Comparison of ENCODE assay signal across 20 cellular contexts in genomic region chr7:124712017-124712416, GRCh38. TPM values are rescaled to one million over a fixed set of nuclear protein-coding genes. Genes with fewer than 3 reads are reported as not detected.
DNase-seq lines count a peak whose midpoint lies in the region; ATAC-seq, FAIRE-seq and TF ChIP-seq lines count a peak whose summit lies in the region.
"Had no signal": no experiment of that assay in that cellular context is flagged by ENCODE, and none has a peak within 500 bp of the region (broad histone marks: within the 10 kb centered on the region; RNA-seq: fewer than 3 reads in every experiment).

No MANE protein-coding gene starts in this region.

- FAIRE-seq in endothelial cell of umbilical vein (lab: Jason Lieb, UNC) = no peak
- FAIRE-seq: A549, D721Med, GM12891, GM19239 had no signal

- no peaks in the 10 kb centered on the region for H4K20me1 ChIP-seq in endothelial cell of umbilical vein (replicated peaks; ENCODE audit: control insufficient read depth, extremely low read depth, insufficient read depth, low read length)
- H4K20me1 ChIP-seq: BLaER1 treated with 17β-estradiol and CSF1 and Interleukin-3, amounts not matched to agents 10 nM and 100 nM had no signal

- no peaks in the 10 kb centered on the region for H3K79me2 ChIP-seq in endothelial cell of umbilical vein (ENCODE audit: control insufficient read depth, insufficient read depth, low read length)

- H3K4me3 ChIP-seq in adipocyte (ENCODE audit: low read length) (no peak overlapping the region), endothelial cell of umbilical vein (replicated peaks in 1 of 3; ENCODE audit: insufficient read depth in 1 of 3, low read depth in 1 of 3, low read length in 3 of 3) (no peak overlapping the region), foreskin fibroblast (ENCODE audit: low read depth in 1 of 2, low read length in 2 of 2) (no peak overlapping the region)
- H3K4me3 ChIP-seq: A549; BLaER1 treated with 17β-estradiol and CSF1 and Interleukin-3, amounts not matched to agents 10 nM and 100 nM had no signal

- peaks cover 25% of the 10 kb centered on the region for H3K4me1 Mint-ChIP-seq in osteocyte (ENCODE audit: unreplicated experiment)

- no peak overlapping the region for H3K4me3 Mint-ChIP-seq in osteocyte (ENCODE audit: unreplicated experiment)
- H3K4me3 Mint-ChIP-seq: CD8-positive, alpha-beta T cell; HFFc6 had no signal

- H3K36me3 ChIP-seq in adipocyte (ENCODE audit: control insufficient read depth, insufficient read depth, low read length, severe bottlenecking) (no peaks in the 10 kb centered on the region), endothelial cell of umbilical vein (ENCODE audit: control insufficient read depth in 2 of 2, extremely low read depth in 1 of 2, insufficient read depth in 2 of 2, low read length in 2 of 2) (no peaks in the 10 kb centered on the region)
- H3K36me3 ChIP-seq: BLaER1 treated with 17β-estradiol and CSF1 and Interleukin-3, amounts not matched to agents 10 nM and 100 nM had no signal

- dilution Hi-C loops in endothelial cell of umbilical vein (cut with MboI; ENCODE audit: extremely low pct_ligation_motif_present, low sequenced_read_pairs) = no loop called here

- no peak for TF ChIP-seq POLR2A in endothelial cell of umbilical vein (IDR thresholded peaks at IDR 0.05; ENCODE audit: low read depth, low read length)

- no peak overlapping the region for H3K4me2 ChIP-seq in endothelial cell of umbilical vein (ENCODE audit: insufficient read depth, low read length)
- H3K4me2 ChIP-seq: A549; BLaER1 treated with 17β-estradiol and CSF1 and Interleukin-3, amounts not matched to agents 10 nM and 100 nM had no signal

- peaks cover 17% of the 10 kb centered on the region for H3K9me3 Mint-ChIP-seq in osteocyte (ENCODE audit: unreplicated experiment)

- no peak overlapping the region for H2AFZ ChIP-seq in endothelial cell of umbilical vein (ENCODE audit: low read depth, low read length)

- no peak for TF ChIP-seq CTCF in endothelial cell of umbilical vein (IDR thresholded peaks at IDR 0.05; ENCODE audit: extremely low read depth in 1 of 2, insufficient read depth in 1 of 2, low read depth in 1 of 2, low read length in 2 of 2)
- no peak for TF ChIP-seq CTCF in osteocyte (IDR thresholded peaks at IDR 0.05)
- no peak for TF ChIP-seq CTCF in foreskin fibroblast (IDR thresholded peaks at IDR 0.05; ENCODE audit: low read depth, low read length)

- BruUV-seq in endothelial cell of umbilical vein (replicated peaks; lab: Mats Ljungman, UMichigan) = no TSS peak

- H3K9ac ChIP-seq in adipocyte (ENCODE audit: low read length) (no peak overlapping the region), endothelial cell of umbilical vein (replicated peaks; ENCODE audit: extremely low read depth, insufficient read depth, low read length) (no peak overlapping the region)
- H3K9ac ChIP-seq: BLaER1 treated with 17β-estradiol and CSF1 and Interleukin-3, amounts not matched to agents 10 nM and 100 nM had no signal

- H3K27ac ChIP-seq in endothelial cell of umbilical vein (ENCODE audit: insufficient read depth, low read depth, low read length) = no peak overlapping the region
- H3K27ac ChIP-seq: A549; BLaER1 treated with 17β-estradiol and CSF1 and Interleukin-3, amounts not matched to agents 10 nM and 100 nM had no signal

- ATAC-seq in GM21786 (IDR thresholded peaks at IDR 0.05; ENCODE audit: unreplicated experiment) = no peak
- ATAC-seq: A549; CD8-positive, alpha-beta T cell had no signal

- DNase-seq in HCEC 1CT (peak; percentile 10), adipocyte (ENCODE audit: low read depth) (peak; percentile 14), endothelial cell of umbilical vein (ENCODE audit: low read depth, low spot score) (peak; percentile 15), osteocyte (ENCODE audit: extremely low spot score, unreplicated experiment) (no peak), foreskin fibroblast (no peak), hepatic stellate cell (ENCODE audit: low spot score) (no peak)
- DNase-seq: CD8-positive, alpha-beta T cell; HFFc6; NCI-H1092 treated with DMSO at 0.1 percent for 48 hours; NCI-H2081; NCI-H510A; NCI-H748 treated with DMSO at 0.1 percent for 48 hours; SHP77 had no signal

- peaks cover 14% of the 10 kb centered on the region for H3K9me3 ChIP-seq in adipocyte (ENCODE audit: control insufficient read depth, low read length)
- H3K9me3 ChIP-seq in endothelial cell of umbilical vein (replicated peaks; ENCODE audit: control insufficient read depth, insufficient read depth, low read length) = no peaks in the 10 kb centered on the region

- POLR2A ChIA-PET in endothelial cell of umbilical vein (lab: Charles Lee) = no interaction called here

- no peaks in the 10 kb centered on the region for H3K9me1 ChIP-seq in endothelial cell of umbilical vein (replicated peaks; ENCODE audit: control insufficient read depth, extremely low read depth, insufficient read depth, low read length)

- peak overlapping the region; percentile 85 for H3K27ac Mint-ChIP-seq in osteocyte (ENCODE audit: unreplicated experiment)
- H3K27ac Mint-ChIP-seq: CD8-positive, alpha-beta T cell; HFFc6 had no signal

- CTCF ChIA-PET in endothelial cell of umbilical vein (lab: Charles Lee) = interaction anchor here (0.7 to 1.1 kb wide), 5 partner anchors 9 to 1076 kb away, joined by 3 to 5 read pairs (median 3); partner anchors contain the start of gene GPR37

- no peaks in the 10 kb centered on the region for H3K27me3 Mint-ChIP-seq in osteocyte (ENCODE audit: unreplicated experiment)

- peaks cover 9% of the 10 kb centered on the region for H3K36me3 Mint-ChIP-seq in osteocyte (ENCODE audit: unreplicated experiment)
- H3K36me3 Mint-ChIP-seq: CD8-positive, alpha-beta T cell had no signal

- intact Hi-C loops in endothelial cell of umbilical vein (cut with micrococcal nuclease) = no loop called here

- H3K4me1 ChIP-seq in adipocyte (ENCODE audit: control insufficient read depth, insufficient read depth, low read length) (no peaks in the 10 kb centered on the region), endothelial cell of umbilical vein (ENCODE audit: control insufficient read depth, extremely low read depth, insufficient read depth, low read length) (peaks cover 4% of the 10 kb centered on the region)
- H3K4me1 ChIP-seq: A549 had no signal

- H3K27me3 ChIP-seq in adipocyte (replicated peaks; ENCODE audit: control insufficient read depth, insufficient read depth, low read length) = no peaks in the 10 kb centered on the region
- H3K27me3 ChIP-seq in endothelial cell of umbilical vein (ENCODE audit: control insufficient read depth in 2 of 2, insufficient read depth in 2 of 2, low read length in 2 of 2) = no peaks in the 10 kb centered on the region
- H3K27me3 ChIP-seq: BLaER1 treated with 17β-estradiol and CSF1 and Interleukin-3, amounts not matched to agents 10 nM and 100 nM had no signal

TF ChIP-seq in endothelial cell of umbilical vein, 7 proteins besides CTCF, POLR2A, EP300 and RAD21:
- TF ChIP-seq POLR2AphosphoS5 (IDR thresholded peaks at IDR 0.05; ENCODE audit: insufficient read depth, low read depth, low read length) (no peak), MAX (IDR thresholded peaks at IDR 0.05; ENCODE audit: insufficient read depth, insufficient read length) (no peak), GATA2 (IDR thresholded peaks at IDR 0.05; ENCODE audit: insufficient read depth, insufficient read length, low read depth, low read length) (no peak), JUN (IDR thresholded peaks at IDR 0.05; ENCODE audit: borderline replicate concordance, insufficient read depth, insufficient read length, low read depth) (no peak), EZH2 (IDR thresholded peaks at IDR 0.05; ENCODE audit: borderline replicate concordance, low read depth, low read length, severe bottlenecking) (no peak), MYC (IDR thresholded peaks at IDR 0.05; ENCODE audit: low read depth, low read length) (no peak), FOS (IDR thresholded peaks at IDR 0.05; ENCODE audit: borderline replicate concordance, insufficient read depth, low read length) (no peak)

RNA-seq across cellular contexts. Expression of gene GPR37, which starts 53.6 kb away (rescaled TPM):
- total RNA-seq in endothelial cell of umbilical vein = 2.1 and 2.2 TPM in 2 replicates
- polyA plus RNA-seq in endothelial cell of umbilical vein = 0.59 and 0.92 TPM in 2 replicates
- 0.59 and 0.79 TPM in 2 replicates for polyA plus RNA-seq in endothelial cell of umbilical vein (2011; cell fraction: cytosol; rRNA removed)
- 0.32 and 0.34 TPM in 2 replicates for polyA plus RNA-seq in endothelial cell of umbilical vein (2011; cell fraction: nucleus; rRNA removed)
- polyA plus RNA-seq in endothelial cell of umbilical vein (2012) = 6.6 and 8.0 TPM in 2 replicates
- 2.0 and 3.1 TPM in 2 replicates for polyA minus RNA-seq in endothelial cell of umbilical vein
- not detected for polyA minus RNA-seq in endothelial cell of umbilical vein (2011; cell fraction: cytosol; rRNA and poly(A)+ RNA removed)
- polyA minus RNA-seq in endothelial cell of umbilical vein (2011; cell fraction: nucleus; rRNA and poly(A)+ RNA removed) = 0.96 and 1.0 TPM in 2 replicates
- 43.7 and 45.2 TPM in 2 replicates for total RNA-seq in osteocyte
- total RNA-seq: CD8-positive, alpha-beta T cell; HFFc6; OCI-LY7 had no signal

Comparison
In these comparisons a context has a peak if more than half of its experiments do, and no peak if none do; other contexts are left out.
1. DNase-seq: peak in HCEC 1CT (single experiment), adipocyte (single experiment) and endothelial cell of umbilical vein (single experiment); none in osteocyte (single experiment), foreskin fibroblast (0 of 2) and hepatic stellate cell (single experiment).
2. RNA of gene GPR37, which starts 53.6 kb away (total RNA-seq): 43.7 to 45.2 TPM in osteocyte; 2.1 to 2.2 TPM in endothelial cell of umbilical vein; every median in the first group is over 10 times any median in the second.